Comparison of ENCODE assay signal across 2 cellular contexts in genomic region chr9:122330466-122330865, GRCh38. TPM values are rescaled to one million over a fixed set of nuclear protein-coding genes. Genes with fewer than 3 reads are reported as not detected.
"Had no signal": no experiment of that assay in that cellular context is flagged by ENCODE, and none has a peak within 500 bp of the region (broad histone marks: within the 10 kb centered on the region; RNA-seq: fewer than 3 reads in every experiment).

No MANE protein-coding gene starts in this region.

RNA-seq across cellular contexts. Expression of gene PTGS1, which starts 40.4 kb away (rescaled TPM):
- total RNA-seq: activated naive CD4-positive, alpha-beta T cell treated with anti-CD3 and anti-CD28 coated beads for 36 hours had no signal
- polyA plus RNA-seq: cardiac muscle cell had no signal
